ENCODE assay signal across 1 cellular context in the genomic region with DNA sequence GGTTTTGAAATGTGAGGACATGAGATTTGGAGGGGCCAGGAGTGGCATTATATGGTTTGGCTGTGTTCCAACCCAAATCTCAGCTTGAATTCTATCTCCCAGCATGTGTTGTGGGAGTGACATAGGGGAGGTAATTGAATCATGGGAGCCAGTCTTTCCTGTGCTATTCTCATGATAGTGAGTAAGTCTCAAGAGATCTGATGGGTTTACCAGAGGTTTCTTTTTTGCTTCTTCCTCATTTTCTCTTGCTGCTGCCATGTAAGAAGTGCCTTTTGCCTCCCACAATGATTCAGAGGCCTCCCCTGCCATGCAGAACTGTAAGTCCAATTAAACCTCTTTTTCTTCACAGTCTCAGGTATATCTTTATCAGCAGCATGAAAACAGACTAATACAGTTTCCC.
TF ChIP-seq lines count a peak whose summit lies in the region.

No MANE protein-coding gene starts in this region.

TF ChIP-seq in GM12878, 131 proteins besides CTCF, POLR2A, EP300 and RAD21:
- TF ChIP-seq MEF2B (IDR thresholded peaks at IDR 0.05; ENCODE audit: partially characterized antibody, poor library complexity, severe bottlenecking): peak; percentile 60
TF ChIP-seq in GM12878: peak in this region for 1; not testable (repeated sequence) for 130.
